14 cellular contexts compared by ENCODE assay signal in genomic region chr5:151819830-151820229, GRCh38.
"Had no signal": no experiment of that assay in that cellular context is flagged by ENCODE, and none has a peak within 500 bp of the region (broad histone marks: within the 10 kb centered on the region; RNA-seq: fewer than 3 reads in every experiment).

No MANE protein-coding gene starts in this region.

- H3K27me3 Mint-ChIP-seq: activated B cell treated with CpG ODN at 0.5 μM for 24 hours, type B pancreatic cell had no signal

- H3K4me3 Mint-ChIP-seq: activated B cell treated with CpG ODN at 0.5 μM for 24 hours; activated naive CD4-positive, alpha-beta T cell treated with anti-CD3 and anti-CD28 coated beads for 36 hours; immature natural killer cell; mesothelial cell of epicardium; nephron progenitor cell; type B pancreatic cell had no signal

- ATAC-seq: lower lobe of right lung had no signal

- DNase-seq: activated B cell treated with CpG ODN at 0.5 μM for 24 hours; activated CD4-positive, alpha-beta T cell treated with anti-CD3 and anti-CD28 coated beads for 48 hours; activated naive CD4-positive, alpha-beta T cell treated with anti-CD3 and anti-CD28 coated beads for 36 hours; head of caudate nucleus; immature natural killer cell; lower lobe of right lung; nephron progenitor cell; occipital lobe; small intestine; stimulated activated CD4-positive, alpha-beta T cell treated with anti-CD3 and anti-CD28 coated beads, Interleukin-4, amount 100 ng/mL, for 24 hours; stimulated activated naive CD4-positive, alpha-beta T cell had no signal

- H3K27ac Mint-ChIP-seq: activated B cell treated with CpG ODN at 0.5 μM for 24 hours; activated naive CD4-positive, alpha-beta T cell treated with anti-CD3 and anti-CD28 coated beads for 36 hours; activated T-helper 2 cell treated with anti-CD3 and anti-CD28 coated beads, Interferon-gamma antibody, Interleukin-2, Interleukin-4, amounts not matched to agents 10 μg/mL and 5 μg/mL and 100 μg/mL, durations not matched to agents 14 hours and 24 hours and 36 hours; mesothelial cell of epicardium; nephron progenitor cell; type B pancreatic cell had no signal

- H3K4me1 Mint-ChIP-seq: activated B cell treated with CpG ODN at 0.5 μM for 24 hours, nephron progenitor cell had no signal

- H3K9me3 Mint-ChIP-seq: activated B cell treated with CpG ODN at 0.5 μM for 24 hours; activated naive CD4-positive, alpha-beta T cell treated with anti-CD3 and anti-CD28 coated beads for 36 hours; activated T-helper 2 cell treated with anti-CD3 and anti-CD28 coated beads, Interferon-gamma antibody, Interleukin-2, Interleukin-4, amounts not matched to agents 10 μg/mL and 5 μg/mL and 100 μg/mL, durations not matched to agents 14 hours and 24 hours and 36 hours; immature natural killer cell; mesothelial cell of epicardium; nephron progenitor cell; type B pancreatic cell had no signal
